ENCODE assay signal across 8 cellular contexts in the genomic region with DNA sequence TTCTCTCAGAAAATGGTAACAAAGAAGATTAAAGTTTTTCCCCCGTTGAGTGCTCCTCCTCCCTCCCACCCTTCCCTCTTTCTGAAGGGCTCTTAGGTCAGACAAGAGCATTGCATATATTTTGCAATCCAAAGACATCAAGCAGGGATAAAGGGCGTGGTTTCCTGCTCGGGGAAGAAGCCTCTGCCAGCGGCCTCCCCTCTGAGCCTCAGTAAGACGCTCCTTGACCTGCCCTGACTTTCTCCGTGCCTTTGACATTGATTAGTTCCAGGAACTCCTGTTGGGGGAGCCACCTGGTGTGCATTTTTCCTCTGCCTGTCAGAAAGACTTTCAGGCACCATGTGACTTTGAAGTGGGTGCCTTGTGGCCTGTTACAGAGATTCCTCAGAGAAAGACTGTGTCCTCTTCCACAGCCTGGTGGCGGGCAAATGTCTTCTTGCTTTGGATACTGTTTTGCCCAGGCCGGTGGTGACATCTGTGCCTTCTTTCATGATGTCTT.
DNase-seq lines count a peak whose midpoint lies in the region; ATAC-seq and TF ChIP-seq lines count a peak whose summit lies in the region.

No MANE protein-coding gene starts in this region.

- H3K4me1 Mint-ChIP-seq in CD8-positive, alpha-beta T cell (ENCODE audit: low read depth), result peaks cover 28% of the 10 kb centered on the region

- peak overlapping the region; percentile 11 for H3K27ac Mint-ChIP-seq in CD8-positive, alpha-beta T cell

- H3K9me3 Mint-ChIP-seq in CD8-positive, alpha-beta T cell, result no peaks in the 10 kb centered on the region

- H3K36me3 Mint-ChIP-seq in CD8-positive, alpha-beta T cell, result no peaks in the 10 kb centered on the region

- no peak overlapping the region for H3K4me3 ChIP-seq in CD8-positive, alpha-beta T cell (ENCODE audit: low read depth, low read length)
- no peak overlapping the region for H3K4me3 ChIP-seq in spleen
- no peak overlapping the region for H3K4me3 ChIP-seq in Karpas-422 (ENCODE audit: low read length)

- DNase-seq in CD8-positive, alpha-beta T cell, result peak in 2 of 7 experiments; percentile 9 to 47
- peak; percentile 48 for DNase-seq in NCI-H1436 (lab: John Stamatoyannopoulos, UW)
- peak; percentile 11 to 21 for DNase-seq in activated CD4-positive, alpha-beta T cell treated with anti-CD3 and anti-CD28 coated beads for 4 hours
- DNase-seq in foreskin keratinocyte, result no peak
- DNase-seq in spleen, result no peak
- no peak for DNase-seq in Karpas-422
- no peak for DNase-seq in D341Med (ENCODE audit: low spot score)

- CTCF ChIA-PET in CD8-positive, alpha-beta T cell (lab: Charles Lee), result interaction anchor here (0.6 kb wide), 1 partner anchor 32 kb away, joined by 3 read pairs; no protein-coding TSS in a partner anchor

- H3K27me3 Mint-ChIP-seq in CD8-positive, alpha-beta T cell (ENCODE audit: low read depth), result no peaks in the 10 kb centered on the region

- no peak for TF ChIP-seq CTCF in CD8-positive, alpha-beta T cell (IDR thresholded peaks at IDR 0.05)
- TF ChIP-seq CTCF in foreskin keratinocyte (conservative IDR thresholded peaks at IDR 0.05) (no peak), spleen (IDR thresholded peaks at IDR 0.05 in 8 of 11, conservative IDR thresholded peaks at IDR 0.05 in 3 of 11) (no peak)

- intact Hi-C loops in CD8-positive, alpha-beta T cell (cut with DNase I, micrococcal nuclease), result no loop called here
- intact Hi-C loops in spleen (cut with DNase I; ENCODE audit: low total_unique reads), result no loop called here

- H3K27ac ChIP-seq in CD8-positive, alpha-beta T cell (ENCODE audit: low read depth, low read length), result no peak overlapping the region
- H3K27ac ChIP-seq in foreskin keratinocyte (no peak overlapping the region), spleen (peak overlapping the region in 6 of 8 donors; percentile 6 to 59 (median 34)), Karpas-422 (ENCODE audit: low read length) (no peak overlapping the region)

- peak overlapping the region; percentile 16 for H3K4me3 Mint-ChIP-seq in CD8-positive, alpha-beta T cell

- no peaks in the 10 kb centered on the region for H3K27me3 ChIP-seq in CD8-positive, alpha-beta T cell (ENCODE audit: insufficient read depth, low read length)
- H3K27me3 ChIP-seq in foreskin keratinocyte, result no peaks in the 10 kb centered on the region
- no peaks in the 10 kb centered on the region for H3K27me3 ChIP-seq in spleen (replicated peaks in 1 of 7)
- H3K27me3 ChIP-seq in Karpas-422 (ENCODE audit: low read length), result no peaks in the 10 kb centered on the region

- H3K4me2 ChIP-seq in Karpas-422 (ENCODE audit: low read depth, low read length, poor library complexity, severe bottlenecking), result no peak overlapping the region

- whole genome bisulfite sequencing in spleen, 5 donors, result 36 to 53% (median 43%) methylated on average over 8 of the region's 8 CpGs

- H3K79me2 ChIP-seq in Karpas-422 (ENCODE audit: low read length), result no peaks in the 10 kb centered on the region

- H3K9ac ChIP-seq in Karpas-422 (ENCODE audit: low read length), result no peak overlapping the region

- peaks cover 22% of the 10 kb centered on the region for H3K4me1 ChIP-seq in CD8-positive, alpha-beta T cell (ENCODE audit: insufficient read depth, low read length)
- H3K4me1 ChIP-seq in foreskin keratinocyte (no peaks in the 10 kb centered on the region), spleen (peaks cover 6 to 38% (median 29%) of the 10 kb centered on the region in 6 donors), Karpas-422 (ENCODE audit: low read length) (peaks cover 10% of the 10 kb centered on the region)

- no peak overlapping the region for H2AFZ ChIP-seq in Karpas-422 (ENCODE audit: low read length)

- no peaks in the 10 kb centered on the region for H4K20me1 ChIP-seq in Karpas-422 (ENCODE audit: insufficient read depth, low read depth, low read length)

- no peaks in the 10 kb centered on the region for H3K36me3 ChIP-seq in CD8-positive, alpha-beta T cell (ENCODE audit: insufficient read depth, low read length)
- H3K36me3 ChIP-seq in spleen, result no peaks in the 10 kb centered on the region
- H3K36me3 ChIP-seq in Karpas-422 (ENCODE audit: insufficient read depth, low read length), result no peaks in the 10 kb centered on the region

- no peaks in the 10 kb centered on the region for H3K9me3 ChIP-seq in CD8-positive, alpha-beta T cell (ENCODE audit: low read length)
- H3K9me3 ChIP-seq in spleen (peaks cover 0 to 6% (median 0%) of the 10 kb centered on the region in 8 donors), Karpas-422 (ENCODE audit: low read length) (no peaks in the 10 kb centered on the region)

- ATAC-seq in CD8-positive, alpha-beta T cell, result no peak
- ATAC-seq in foreskin keratinocyte, result peak; percentile 13
- no peak for ATAC-seq in HG03097 (IDR thresholded peaks at IDR 0.05; ENCODE audit: low FRiP score, unreplicated experiment)

- POLR2A ChIA-PET in CD8-positive, alpha-beta T cell (lab: Charles Lee), result interaction anchor here (1.2 kb wide), 1 partner anchor 19 kb away, joined by 3 read pairs; no protein-coding TSS in a partner anchor

- H3K9me2 ChIP-seq in Karpas-422 (replicated peaks; ENCODE audit: insufficient read depth, low read length), result no peaks in the 10 kb centered on the region

- no peak for TF ChIP-seq POLR2A in spleen (IDR thresholded peaks at IDR 0.05)

Comparison
In these comparisons a context has a peak if more than half of its experiments do, and no peak if none do; other contexts are left out.
1. DNase-seq: peak in NCI-H1436 (single experiment) and activated CD4-positive, alpha-beta T cell treated with anti-CD3 and anti-CD28 coated beads for 4 hours (2 of 2); none in foreskin keratinocyte (0 of 2), spleen (single experiment), Karpas-422 (single experiment) and D341Med (single experiment).
2. H3K27ac ChIP-seq: peak in spleen (6 of 8); none in CD8-positive, alpha-beta T cell (single experiment), foreskin keratinocyte (single experiment) and Karpas-422 (single experiment).